Comparison of ENCODE assay signal across 8 cellular contexts in the genomic region with DNA sequence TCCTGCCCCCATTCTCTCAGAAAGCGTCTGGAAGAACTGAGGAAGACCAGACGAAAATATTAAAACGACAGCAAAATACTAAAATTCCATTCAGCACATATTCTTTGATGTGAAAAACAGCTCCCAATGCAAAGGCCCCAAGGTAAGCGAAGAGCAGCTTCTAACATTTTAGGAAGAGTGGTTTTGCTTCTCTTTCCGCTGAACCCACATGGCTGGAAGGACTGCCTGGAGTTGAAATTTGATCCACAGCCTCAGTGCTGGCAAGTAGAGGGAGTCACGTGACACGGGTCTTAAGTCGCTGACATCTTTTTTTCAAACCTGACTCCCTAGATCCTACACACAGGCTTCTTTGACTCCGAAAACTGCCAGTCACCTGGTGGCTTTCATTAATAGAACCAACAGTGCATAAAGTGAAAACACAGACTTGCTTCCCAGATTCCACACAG. TPM values are rescaled to one million over a fixed set of nuclear protein-coding genes. Genes with fewer than 3 reads are reported as not detected.
A peak's percentile ranks its signal among the peaks of the same experiment; 100 is the strongest.
DNase-seq lines count a peak whose midpoint lies in the region; ATAC-seq and TF ChIP-seq lines count a peak whose summit lies in the region.

A gene (minus strand): TSS at position 233 of the 446 bp plus-strand sequence. CDS start 221 bp downstream, at position 12.

- H3K9ac ChIP-seq in DND-41 (ENCODE audit: low read depth, low read length), result no peak within 1 kb of the TSS

- H3K79me2 ChIP-seq in DND-41 (ENCODE audit: insufficient read depth, low read length), result no peaks in the 10 kb centered on the region

- ATAC-seq in DND-41 (ENCODE audit: insufficient read depth, low read depth) (peak; percentile 83), HG02610 (IDR thresholded peaks at IDR 0.05; ENCODE audit: unreplicated experiment) (peak; percentile 74), HG03025 (IDR thresholded peaks at IDR 0.05; ENCODE audit: low FRiP score, unreplicated experiment) (no peak)

- H4K20me1 ChIP-seq in DND-41 (ENCODE audit: insufficient read depth, low read length), result no peaks in the 10 kb centered on the region

- peaks cover 3% of the 10 kb centered on the region for H3K27me3 ChIP-seq in DND-41 (ENCODE audit: insufficient read depth, low read length, poor library complexity)

- no peaks in the 10 kb centered on the region for H3K36me3 ChIP-seq in DND-41 (ENCODE audit: insufficient read depth, low read length)

- H3K27ac ChIP-seq in DND-41 (ENCODE audit: low read length) (no peak within 1 kb of the TSS), adipose tissue (ENCODE audit: low read depth, low read length) (no peak within 1 kb of the TSS)

- no peaks in the 10 kb centered on the region for H3K9me3 ChIP-seq in DND-41 (ENCODE audit: insufficient read depth, low read length, severe bottlenecking)

- WGBS in adipose tissue, 3 donors, result 2 to 4% (median 4%) methylated on average over 9 of the region's 9 CpGs

- TF ChIP-seq CTCF in DND-41 (IDR thresholded peaks at IDR 0.05; ENCODE audit: borderline replicate concordance, extremely low read depth, low read length, poor library complexity, severe bottlenecking), result no peak

- peak within 1 kb of the TSS; percentile 49; the same call in 1 of the 2 replicates for H2AFZ ChIP-seq in DND-41 (ENCODE audit: low read depth, low read length)

- H3K4me2 ChIP-seq in DND-41 (ENCODE audit: insufficient read depth, low read length), result no peak within 1 kb of the TSS

- peak; percentile 35 for DNase-seq in DND-41
- DNase-seq in NCI-H2107 (lab: John Stamatoyannopoulos, UW), result peak; percentile 63
- DNase-seq in cardiac septum (ENCODE audit: low spot score), result peak; percentile 76
- DNase-seq in occipital lobe (lab: John Stamatoyannopoulos, UW), result peak; percentile 1
- DNase-seq in SKM-1 (lab: John Stamatoyannopoulos, UW; ENCODE audit: unreplicated experiment), result no peak

- intact Hi-C loops in cardiac septum (cut with DNase I), result loop anchor here (5.0 kb wide), 1 partner anchor 55 kb away; a partner anchor contains a TSS

- H3K4me1 ChIP-seq in DND-41 (ENCODE audit: insufficient read depth, low read length), result no peaks in the 10 kb centered on the region

- no peak within 1 kb of the TSS for H3K4me3 ChIP-seq in DND-41 (ENCODE audit: low read depth in 1 of 2, low read length in 2 of 2)

RNA-seq across cellular contexts. Expression of the gene that starts here (rescaled TPM):
- 10 to 100 TPM; 12.4 to 26.9 (median 12.9) TPM for polyA plus RNA-seq in adipose tissue
- 6.6 TPM for total RNA-seq in cardiac septum
- 79.9 TPM for total RNA-seq in occipital lobe

Comparison
In these comparisons a context has a peak if more than half of its experiments do, and no peak if none do; other contexts are left out.
1. RNA of the gene that starts here (total RNA-seq): 79.9 TPM in occipital lobe (single experiment); 6.6 TPM in cardiac septum (single experiment); every median in the first group is over 10 times any median in the second.